In the genomic region with DNA sequence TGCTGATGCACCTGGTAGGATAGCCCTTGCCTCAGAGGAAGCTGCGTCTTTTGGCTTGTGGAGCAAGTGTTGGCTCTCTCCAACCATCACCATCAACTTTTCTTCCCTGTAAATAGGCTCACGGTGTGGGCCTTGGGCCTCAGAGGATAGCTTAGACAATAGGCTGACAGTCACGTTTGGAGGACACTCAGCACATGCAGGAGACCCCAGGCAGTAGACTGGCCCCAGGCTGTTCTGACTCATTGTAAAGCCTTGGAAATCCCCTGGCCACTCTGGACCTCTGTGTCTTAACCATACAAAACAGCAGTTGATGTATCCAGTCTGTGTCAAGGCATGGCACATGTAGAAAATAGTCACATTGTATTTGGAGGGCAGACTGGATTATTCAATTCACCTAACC, we compare ENCODE assay signal across 1 cellular context.
TF ChIP-seq lines count a peak whose summit lies in the region.

No MANE protein-coding gene starts in this region.

TF ChIP-seq in GM12878, 131 proteins besides CTCF, POLR2A, EP300 and RAD21 (continues in another document):
- no peak for TF ChIP-seq SP1 (IDR thresholded peaks at IDR 0.05; ENCODE audit: low read depth, low read length)
- TF ChIP-seq FOXK2 (IDR thresholded peaks at IDR 0.05), result no peak
- no peak for TF ChIP-seq RAD51 (IDR thresholded peaks at IDR 0.05)
- TF ChIP-seq, protein P1, sequence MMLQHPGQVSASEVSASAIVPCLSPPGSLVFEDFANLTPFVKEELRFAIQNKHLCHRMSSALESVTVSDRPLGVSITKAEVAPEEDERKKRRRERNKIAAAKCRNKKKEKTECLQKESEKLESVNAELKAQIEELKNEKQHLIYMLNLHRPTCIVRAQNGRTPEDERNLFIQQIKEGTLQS (IDR thresholded peaks at IDR 0.05; ENCODE audit: borderline replicate concordance, extremely low read depth, low read depth, low read length), result no peak
- no peak for TF ChIP-seq ZBTB33 (IDR thresholded peaks at IDR 0.05)
- TF ChIP-seq, protein P2, sequence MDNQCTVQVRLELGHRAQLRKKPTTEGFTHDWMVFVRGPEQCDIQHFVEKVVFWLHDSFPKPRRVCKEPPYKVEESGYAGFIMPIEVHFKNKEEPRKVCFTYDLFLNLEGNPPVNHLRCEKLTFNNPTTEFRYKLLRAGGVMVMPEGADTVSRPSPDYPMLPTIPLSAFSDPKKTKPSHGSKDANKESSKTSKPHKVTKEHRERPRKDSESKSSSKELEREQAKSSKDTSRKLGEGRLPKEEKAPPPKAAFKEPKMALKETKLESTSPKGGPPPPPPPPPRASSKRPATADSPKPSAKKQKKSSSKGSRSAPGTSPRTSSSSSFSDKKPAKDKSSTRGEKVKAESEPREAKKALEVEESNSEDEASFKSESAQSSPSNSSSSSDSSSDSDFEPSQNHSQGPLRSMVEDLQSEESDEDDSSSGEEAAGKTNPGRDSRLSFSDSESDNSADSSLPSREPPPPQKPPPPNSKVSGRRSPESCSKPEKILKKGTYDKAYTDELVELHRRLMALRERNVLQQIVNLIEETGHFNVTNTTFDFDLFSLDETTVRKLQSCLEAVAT (IDR thresholded peaks at IDR 0.05), result no peak
- no peak for TF ChIP-seq SIN3A (IDR thresholded peaks at IDR 0.05; ENCODE audit: low read depth, low read length)
- TF ChIP-seq, protein P3, sequence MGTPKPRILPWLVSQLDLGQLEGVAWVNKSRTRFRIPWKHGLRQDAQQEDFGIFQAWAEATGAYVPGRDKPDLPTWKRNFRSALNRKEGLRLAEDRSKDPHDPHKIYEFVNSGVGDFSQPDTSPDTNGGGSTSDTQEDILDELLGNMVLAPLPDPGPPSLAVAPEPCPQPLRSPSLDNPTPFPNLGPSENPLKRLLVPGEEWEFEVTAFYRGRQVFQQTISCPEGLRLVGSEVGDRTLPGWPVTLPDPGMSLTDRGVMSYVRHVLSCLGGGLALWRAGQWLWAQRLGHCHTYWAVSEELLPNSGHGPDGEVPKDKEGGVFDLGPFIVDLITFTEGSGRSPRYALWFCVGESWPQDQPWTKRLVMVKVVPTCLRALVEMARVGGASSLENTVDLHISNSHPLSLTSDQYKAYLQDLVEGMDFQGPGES (IDR thresholded peaks at IDR 0.05), result no peak
- TF ChIP-seq KAT2A (conservative IDR thresholded peaks at IDR 0.05; ENCODE audit: control insufficient read depth, low read depth, low read length), result no peak
- TF ChIP-seq ZNF217 (IDR thresholded peaks at IDR 0.05), result no peak
- TF ChIP-seq E2F4 (IDR thresholded peaks at IDR 0.05; ENCODE audit: low read depth, low read length), result no peak
- no peak for TF ChIP-seq TBL1XR1 (IDR thresholded peaks at IDR 0.05; ENCODE audit: low read depth, low read length)
- no peak for TF ChIP-seq NR2C1 (IDR thresholded peaks at IDR 0.05)
- no peak for TF ChIP-seq RFX5 (IDR thresholded peaks at IDR 0.05; ENCODE audit: low read depth, low read length)
- peak; percentile 25 for TF ChIP-seq JUNB (IDR thresholded peaks at IDR 0.05)
- no peak for TF ChIP-seq REST (IDR thresholded peaks at IDR 0.05; ENCODE audit: low read depth, low read length)
- no peak for TF ChIP-seq NR2C2 (IDR thresholded peaks at IDR 0.05; ENCODE audit: borderline replicate concordance, control insufficient read depth, insufficient read length, low read depth)
- no peak for TF ChIP-seq HDAC2 (IDR thresholded peaks at IDR 0.05)
- no peak for TF ChIP-seq TCF7 (IDR thresholded peaks at IDR 0.05; ENCODE audit: borderline replicate concordance)
- peak; percentile 26 for TF ChIP-seq BCL3 (IDR thresholded peaks at IDR 0.05; ENCODE audit: borderline replicate concordance, insufficient read depth, low read depth, low read length, poor library complexity, severe bottlenecking)
- TF ChIP-seq HCFC1 (IDR thresholded peaks at IDR 0.05; ENCODE audit: low read length), result no peak
- TF ChIP-seq EED (IDR thresholded peaks at IDR 0.05; ENCODE audit: low read depth), result no peak
- TF ChIP-seq CEBPB (IDR thresholded peaks at IDR 0.05; ENCODE audit: borderline replicate concordance in 1 of 2, low read depth in 2 of 2, low read length in 2 of 2), result no peak
- no peak for TF ChIP-seq ELK1 (IDR thresholded peaks at IDR 0.05; ENCODE audit: low read depth, low read length)
- TF ChIP-seq KLF5 (IDR thresholded peaks at IDR 0.05; ENCODE audit: partially characterized antibody), result no peak
- TF ChIP-seq EGR1 (IDR thresholded peaks at IDR 0.05; ENCODE audit: borderline replicate concordance in 1 of 2, low read depth in 2 of 2, low read length in 2 of 2), result no peak
- TF ChIP-seq SUZ12 (IDR thresholded peaks at IDR 0.05; ENCODE audit: unreplicated experiment), result no peak
- no peak for TF ChIP-seq ZNF622 (IDR thresholded peaks at IDR 0.05)
- no peak for TF ChIP-seq MEF2A (IDR thresholded peaks at IDR 0.05; ENCODE audit: insufficient read depth, low read depth, low read length)
- no peak for TF ChIP-seq IKZF1 (conservative IDR thresholded peaks at IDR 0.05)
- TF ChIP-seq CHD4 (IDR thresholded peaks at IDR 0.05), result no peak
- peak; percentile 38 for TF ChIP-seq RELA (IDR thresholded peaks at IDR 0.05; ENCODE audit: borderline replicate concordance, partially characterized antibody)
- TF ChIP-seq, protein P4, sequence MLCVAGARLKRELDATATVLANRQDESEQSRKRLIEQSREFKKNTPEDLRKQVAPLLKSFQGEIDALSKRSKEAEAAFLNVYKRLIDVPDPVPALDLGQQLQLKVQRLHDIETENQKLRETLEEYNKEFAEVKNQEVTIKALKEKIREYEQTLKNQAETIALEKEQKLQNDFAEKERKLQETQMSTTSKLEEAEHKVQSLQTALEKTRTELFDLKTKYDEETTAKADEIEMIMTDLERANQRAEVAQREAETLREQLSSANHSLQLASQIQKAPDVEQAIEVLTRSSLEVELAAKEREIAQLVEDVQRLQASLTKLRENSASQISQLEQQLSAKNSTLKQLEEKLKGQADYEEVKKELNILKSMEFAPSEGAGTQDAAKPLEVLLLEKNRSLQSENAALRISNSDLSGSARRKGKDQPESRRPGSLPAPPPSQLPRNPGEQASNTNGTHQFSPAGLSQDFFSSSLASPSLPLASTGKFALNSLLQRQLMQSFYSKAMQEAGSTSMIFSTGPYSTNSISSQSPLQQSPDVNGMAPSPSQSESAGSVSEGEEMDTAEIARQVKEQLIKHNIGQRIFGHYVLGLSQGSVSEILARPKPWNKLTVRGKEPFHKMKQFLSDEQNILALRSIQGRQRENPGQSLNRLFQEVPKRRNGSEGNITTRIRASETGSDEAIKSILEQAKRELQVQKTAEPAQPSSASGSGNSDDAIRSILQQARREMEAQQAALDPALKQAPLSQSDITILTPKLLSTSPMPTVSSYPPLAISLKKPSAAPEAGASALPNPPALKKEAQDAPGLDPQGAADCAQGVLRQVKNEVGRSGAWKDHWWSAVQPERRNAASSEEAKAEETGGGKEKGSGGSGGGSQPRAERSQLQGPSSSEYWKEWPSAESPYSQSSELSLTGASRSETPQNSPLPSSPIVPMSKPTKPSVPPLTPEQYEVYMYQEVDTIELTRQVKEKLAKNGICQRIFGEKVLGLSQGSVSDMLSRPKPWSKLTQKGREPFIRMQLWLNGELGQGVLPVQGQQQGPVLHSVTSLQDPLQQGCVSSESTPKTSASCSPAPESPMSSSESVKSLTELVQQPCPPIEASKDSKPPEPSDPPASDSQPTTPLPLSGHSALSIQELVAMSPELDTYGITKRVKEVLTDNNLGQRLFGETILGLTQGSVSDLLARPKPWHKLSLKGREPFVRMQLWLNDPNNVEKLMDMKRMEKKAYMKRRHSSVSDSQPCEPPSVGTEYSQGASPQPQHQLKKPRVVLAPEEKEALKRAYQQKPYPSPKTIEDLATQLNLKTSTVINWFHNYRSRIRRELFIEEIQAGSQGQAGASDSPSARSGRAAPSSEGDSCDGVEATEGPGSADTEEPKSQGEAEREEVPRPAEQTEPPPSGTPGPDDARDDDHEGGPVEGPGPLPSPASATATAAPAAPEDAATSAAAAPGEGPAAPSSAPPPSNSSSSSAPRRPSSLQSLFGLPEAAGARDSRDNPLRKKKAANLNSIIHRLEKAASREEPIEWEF (IDR thresholded peaks at IDR 0.05; ENCODE audit: insufficient replicate concordance, low read depth, low read length), result no peak
- TF ChIP-seq POLR2AphosphoS2 (IDR thresholded peaks at IDR 0.05; ENCODE audit: low read depth, low read length), result no peak
- TF ChIP-seq, protein P5, sequence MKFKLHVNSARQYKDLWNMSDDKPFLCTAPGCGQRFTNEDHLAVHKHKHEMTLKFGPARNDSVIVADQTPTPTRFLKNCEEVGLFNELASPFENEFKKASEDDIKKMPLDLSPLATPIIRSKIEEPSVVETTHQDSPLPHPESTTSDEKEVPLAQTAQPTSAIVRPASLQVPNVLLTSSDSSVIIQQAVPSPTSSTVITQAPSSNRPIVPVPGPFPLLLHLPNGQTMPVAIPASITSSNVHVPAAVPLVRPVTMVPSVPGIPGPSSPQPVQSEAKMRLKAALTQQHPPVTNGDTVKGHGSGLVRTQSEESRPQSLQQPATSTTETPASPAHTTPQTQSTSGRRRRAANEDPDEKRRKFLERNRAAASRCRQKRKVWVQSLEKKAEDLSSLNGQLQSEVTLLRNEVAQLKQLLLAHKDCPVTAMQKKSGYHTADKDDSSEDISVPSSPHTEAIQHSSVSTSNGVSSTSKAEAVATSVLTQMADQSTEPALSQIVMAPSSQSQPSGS (IDR thresholded peaks at IDR 0.05; ENCODE audit: low read length), result no peak
- no peak for TF ChIP-seq NBN (IDR thresholded peaks at IDR 0.05)
